In genomic region chr9:38233343-38233742, GRCh38 we compare ENCODE assay signal across 23 cellular contexts.
A peak's percentile ranks its signal among the peaks of the same experiment; 100 is the strongest.
DNase-seq lines count a peak whose midpoint lies in the region; ATAC-seq and TF ChIP-seq lines count a peak whose summit lies in the region.
"Had no signal": no experiment of that assay in that cellular context is flagged by ENCODE, and none has a peak within 500 bp of the region (broad histone marks: within the 10 kb centered on the region; RNA-seq: fewer than 3 reads in every experiment).

No MANE protein-coding gene starts in this region.

- H2AFZ ChIP-seq in mesenchymal stem cell (ENCODE audit: low read depth, low read length), result no peak overlapping the region

- no peaks in the 10 kb centered on the region for H3K9me3 Mint-ChIP-seq in osteocyte (ENCODE audit: unreplicated experiment)
- H3K9me3 Mint-ChIP-seq: CD4-positive, alpha-beta memory T cell; mesothelial cell of epicardium; natural killer cell; T-helper 1 cell treated with Interleukin-12 subunit alpha and Interleukin-12 subunit beta and Interleukin-4 antibody, amounts not matched to agents 30 μg/mL and 1 μg/mL, for 36 hours had no signal

- WGBS in mesenchymal stem cell, result 85% methylated on average over 10 of the region's 10 CpGs

- no peak overlapping the region for H2BK5ac ChIP-seq in mesenchymal stem cell (ENCODE audit: low read depth, low read length, poor library complexity, severe bottlenecking)

- no peaks in the 10 kb centered on the region for H3K79me1 ChIP-seq in mesenchymal stem cell (replicated peaks; ENCODE audit: low read length, poor library complexity, severe bottlenecking)

- no peak overlapping the region for H4K91ac ChIP-seq in mesenchymal stem cell (ENCODE audit: low read length)

- H3K36me3 Mint-ChIP-seq in osteocyte (ENCODE audit: unreplicated experiment), result no peaks in the 10 kb centered on the region
- H3K36me3 Mint-ChIP-seq: CD4-positive, alpha-beta memory T cell; mesothelial cell of epicardium; natural killer cell had no signal

- no peak overlapping the region for H2BK120ac ChIP-seq in mesenchymal stem cell (ENCODE audit: low read depth, low read length)

- no peak overlapping the region for H2BK15ac ChIP-seq in mesenchymal stem cell (ENCODE audit: low read depth, poor library complexity, severe bottlenecking)

- no peak overlapping the region for H3K4me3 Mint-ChIP-seq in osteocyte (ENCODE audit: unreplicated experiment)
- H3K4me3 Mint-ChIP-seq: CD4-positive, alpha-beta memory T cell; mesothelial cell of epicardium; natural killer cell; T-helper 1 cell treated with Interleukin-12 subunit alpha and Interleukin-12 subunit beta and Interleukin-4 antibody, amounts not matched to agents 30 μg/mL and 1 μg/mL, for 36 hours had no signal

- H2BK12ac ChIP-seq in mesenchymal stem cell (ENCODE audit: low read length in 2 of 2), result no peak overlapping the region

- no peaks in the 10 kb centered on the region for H3K36me3 ChIP-seq in mesenchymal stem cell (ENCODE audit: control insufficient read depth in 1 of 2, insufficient read depth in 2 of 2, low read depth in 1 of 2, low read length in 2 of 2)
- H3K36me3 ChIP-seq: brain microvascular endothelial cell, pancreas, right lobe of liver had no signal

- no peak overlapping the region for H3K27ac ChIP-seq in mesenchymal stem cell (ENCODE audit: low read length, poor library complexity, severe bottlenecking)
- H3K27ac ChIP-seq: brain microvascular endothelial cell, pancreas, right lobe of liver had no signal

- no peak overlapping the region for H3K23ac ChIP-seq in mesenchymal stem cell (ENCODE audit: low read length in 2 of 2)

- no peak overlapping the region for H3K14ac ChIP-seq in mesenchymal stem cell (ENCODE audit: low read length in 2 of 2)

- TF ChIP-seq CTCF in osteocyte (IDR thresholded peaks at IDR 0.05), result no peak

- no peak overlapping the region for H3K9ac ChIP-seq in mesenchymal stem cell (ENCODE audit: low read length)

- CTCF ChIA-PET in HEK293T (lab: Yijun Ruan, JAX), result no interaction called here

- no peak overlapping the region for H3K4me3 ChIP-seq in mesenchymal stem cell (ENCODE audit: insufficient read depth in 1 of 2, low read depth in 1 of 2, low read length in 2 of 2)
- H3K4me3 ChIP-seq: pancreas, right lobe of liver had no signal

- no peak overlapping the region for H3K4ac ChIP-seq in mesenchymal stem cell (ENCODE audit: low read depth in 1 of 2, low read length in 2 of 2)

- H3K27ac Mint-ChIP-seq in osteocyte (ENCODE audit: unreplicated experiment), result no peak overlapping the region
- H3K27ac Mint-ChIP-seq: CD4-positive, alpha-beta memory T cell; mesothelial cell of epicardium; T-helper 1 cell treated with Interleukin-12 subunit alpha and Interleukin-12 subunit beta and Interleukin-4 antibody, amounts not matched to agents 30 μg/mL and 1 μg/mL, for 36 hours had no signal

- peaks cover 2% of the 10 kb centered on the region for H3K4me1 ChIP-seq in mesenchymal stem cell (ENCODE audit: control insufficient read depth, insufficient read depth, low read depth, low read length)
- H3K4me1 ChIP-seq: pancreas, right lobe of liver had no signal

- H3K4me1 Mint-ChIP-seq in osteocyte (ENCODE audit: unreplicated experiment), result peaks cover 6% of the 10 kb centered on the region

- peaks cover 12 to 20% of the 10 kb centered on the region in 2 experiments for H3K27me3 ChIP-seq in mesenchymal stem cell (ENCODE audit: control insufficient read depth in 1 of 2, insufficient read depth in 1 of 2, low read length in 2 of 2)
- H3K27me3 ChIP-seq: pancreas, right lobe of liver had no signal

- no peak overlapping the region for H2AK5ac ChIP-seq in mesenchymal stem cell (ENCODE audit: low read length, severe bottlenecking)

- DNase-seq in DMS153 (lab: John Stamatoyannopoulos, UW) (peak; percentile 85), NCI-H1694 treated with DMSO at 0.1 percent for 48 hours (lab: John Stamatoyannopoulos, UW) (peak; percentile 97), SHP77 treated with DMSO at 0.1 percent for 48 hours (lab: John Stamatoyannopoulos, UW) (peak; percentile 6), osteocyte (ENCODE audit: extremely low spot score, unreplicated experiment) (peak; percentile 54), mesenchymal stem cell (no peak), HEK293T (ENCODE audit: extremely low spot score) (no peak)
- DNase-seq: activated CD4-positive, alpha-beta T cell treated with anti-CD3 and anti-CD28 coated beads, Interleukin-2, amount 50 U/mL, for 4 hours; activated effector memory CD4-positive, alpha-beta T cell treated with anti-CD3 and anti-CD28 coated beads, Interleukin-2, amount 50 U/mL, for 16 hours; brain microvascular endothelial cell; CD4-positive, alpha-beta memory T cell; cortex of kidney; EL; left colon; natural killer cell; NCI-H446 treated with DMSO at 0.1 percent for 48 hours; OCI-M1; pancreas; right lobe of liver; SIG-M5 had no signal

- peaks cover 52% of the 10 kb centered on the region for H3K27me3 Mint-ChIP-seq in osteocyte (ENCODE audit: unreplicated experiment)

- no peak for ATAC-seq in GM18861 (IDR thresholded peaks at IDR 0.05; ENCODE audit: unreplicated experiment)
- ATAC-seq: HCT116, left colon, natural killer cell, pancreas, right lobe of liver had no signal

- H3K9me3 ChIP-seq in mesenchymal stem cell (ENCODE audit: control insufficient read depth, low read length), result no peaks in the 10 kb centered on the region
- H3K9me3 ChIP-seq: pancreas, right lobe of liver had no signal

- POLR2A ChIA-PET in HEK293T (lab: Yijun Ruan, JAX), result no interaction called here

- H3K18ac ChIP-seq in mesenchymal stem cell (ENCODE audit: low read depth in 1 of 2, low read length in 2 of 2), result no peak overlapping the region

- no peak overlapping the region for H3K4me2 ChIP-seq in mesenchymal stem cell (ENCODE audit: low read length, poor library complexity, severe bottlenecking)

- no peak overlapping the region for H4K8ac ChIP-seq in mesenchymal stem cell (ENCODE audit: low read length)

TF ChIP-seq in HEK293T, 16 proteins besides CTCF, POLR2A, EP300 and RAD21:
- TF ChIP-seq ELF4 (IDR thresholded peaks at IDR 0.05), result no peak
- TF ChIP-seq SP1 (IDR thresholded peaks at IDR 0.05), result no peak
- no peak for TF ChIP-seq BHLHE40 (IDR thresholded peaks at IDR 0.05; ENCODE audit: borderline replicate concordance)
- no peak for TF ChIP-seq TARDBP (IDR thresholded peaks at IDR 0.05)
- TF ChIP-seq LEF1 (IDR thresholded peaks at IDR 0.05; ENCODE audit: borderline replicate concordance), result no peak
- no peak for TF ChIP-seq CTBP1 (IDR thresholded peaks at IDR 0.05; ENCODE audit: borderline replicate concordance)
- TF ChIP-seq NFRKB (IDR thresholded peaks at IDR 0.05), result no peak
- TF ChIP-seq L3MBTL2 (conservative IDR thresholded peaks at IDR 0.05), result no peak
- no peak for TF ChIP-seq ZNF384 (IDR thresholded peaks at IDR 0.05)

Comparison
In these comparisons a context has a peak if more than half of its experiments do, and no peak if none do; other contexts are left out.
1. DNase-seq: peak in DMS153 (single experiment), NCI-H1694 treated with DMSO at 0.1 percent for 48 hours (single experiment), SHP77 treated with DMSO at 0.1 percent for 48 hours (single experiment) and osteocyte (single experiment); none in mesenchymal stem cell (single experiment) and HEK293T (single experiment).